Comparison of ENCODE assay signal across 16 cellular contexts in genomic region chr5:113354056-113354455, GRCh38.
"Had no signal": no experiment of that assay in that cellular context is flagged by ENCODE, and none has a peak within 500 bp of the region (broad histone marks: within the 10 kb centered on the region; RNA-seq: fewer than 3 reads in every experiment).

No MANE protein-coding gene starts in this region.

- ATAC-seq: activated CD4-positive, alpha-beta T cell treated with anti-CD3 and anti-CD28 coated beads for 36 hours; heart right ventricle; left ventricle myocardium superior; T-cell had no signal

- DNase-seq: activated CD4-positive, alpha-beta T cell treated with anti-CD3 and anti-CD28 coated beads for 36 hours; activated CD8-positive, alpha-beta memory T cell treated with anti-CD3 and anti-CD28 coated beads for 24 hours; activated naive CD4-positive, alpha-beta T cell treated with anti-CD3 and anti-CD28 coated beads, Interleukin-2, amount 50 U/mL, for 16 hours; activated T-cell treated with anti-CD3 and anti-CD28 coated beads for 4 hours; anterior cingulate cortex; esophagus squamous epithelium; heart right ventricle; left ventricle myocardium superior; retina; T-cell; T1000; thyroid gland had no signal

- H3K36me3 ChIP-seq: esophagus squamous epithelium, heart right ventricle, neural progenitor cell, thyroid gland, vagina had no signal

- H3K4me3 ChIP-seq: esophagus squamous epithelium, heart right ventricle, neural progenitor cell, thyroid gland, vagina had no signal

- FAIRE-seq: frontal cortex, islet of Langerhans had no signal

- H3K27me3 ChIP-seq: esophagus squamous epithelium, heart right ventricle, neural progenitor cell, thyroid gland, vagina had no signal
